In the genomic region with DNA sequence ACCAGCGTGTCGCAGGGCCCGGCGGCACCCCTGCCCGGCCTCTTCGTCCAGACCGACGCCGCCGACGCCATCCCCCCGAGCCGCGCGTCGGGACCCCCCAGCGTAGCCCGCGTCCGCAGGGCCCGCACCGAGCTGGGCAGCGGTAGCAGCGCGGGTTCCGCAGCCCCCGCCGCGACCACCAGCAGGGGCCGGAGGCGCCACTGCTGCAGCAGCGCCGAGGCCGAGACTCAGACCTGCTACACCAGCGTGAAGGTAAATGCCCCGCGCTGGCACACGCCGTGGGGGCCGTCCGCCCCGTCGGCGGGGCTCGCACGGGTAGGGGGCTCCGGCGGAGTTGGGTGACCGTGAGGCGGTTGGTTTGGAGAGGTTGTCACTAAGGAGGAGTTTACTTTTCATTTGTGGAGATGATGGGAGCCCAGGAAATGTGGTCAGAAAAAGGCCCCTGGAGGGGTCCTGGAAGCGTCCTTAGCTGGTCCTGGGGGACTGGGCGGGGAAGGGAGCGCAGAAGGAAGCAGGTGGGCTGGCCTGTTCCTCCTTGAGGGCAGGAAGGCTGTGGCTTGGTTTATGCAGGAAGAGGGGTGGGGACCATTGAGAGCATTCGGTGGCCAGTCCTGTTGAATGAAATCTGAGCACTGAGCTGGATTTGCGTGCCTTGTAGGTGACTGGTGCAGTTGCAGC, we compare ENCODE assay signal across 1 cellular context.
TF ChIP-seq lines count a peak whose summit lies in the region.

No MANE protein-coding gene starts in this region.

TF ChIP-seq in HEK293, 187 proteins besides CTCF, POLR2A, EP300 and RAD21 (continued from another document and continues in another):
- TF ChIP-seq HOXC10 (CRISPR knock-in tag; IDR thresholded peaks at IDR 0.05), result no peak
- TF ChIP-seq ZNF426 (tag by site-specific recombination; IDR thresholded peaks at IDR 0.05), result no peak
- no peak for TF ChIP-seq ZNF785 (tag by site-specific recombination; IDR thresholded peaks at IDR 0.05)
- TF ChIP-seq KLF17 (tag by site-specific recombination; IDR thresholded peaks at IDR 0.05), result peak; percentile 35; the same call in 1 of the 2 replicates
- TF ChIP-seq ZNF654 (tag by site-specific recombination; IDR thresholded peaks at IDR 0.05; ENCODE audit: low read depth), result no peak
- TF ChIP-seq PRDM1 (tag by site-specific recombination; IDR thresholded peaks at IDR 0.05), result no peak
- TF ChIP-seq ZNF214 (tag by site-specific recombination; IDR thresholded peaks at IDR 0.05; ENCODE audit: borderline replicate concordance), result no peak
- TF ChIP-seq ZNF707 (tag by site-specific recombination; IDR thresholded peaks at IDR 0.05), result no peak
- no peak for TF ChIP-seq ZNF202 (tag by site-specific recombination; IDR thresholded peaks at IDR 0.05; ENCODE audit: borderline replicate concordance)
- TF ChIP-seq ZNF2 (tag by site-specific recombination; IDR thresholded peaks at IDR 0.05), result 0 out of 2 replicates have a peak, but pooled peaks have one; percentile 24
- no peak for TF ChIP-seq ZNF23 (tag by site-specific recombination; IDR thresholded peaks at IDR 0.05; ENCODE audit: borderline replicate concordance)
- TF ChIP-seq ZNF341 (tag by site-specific recombination; IDR thresholded peaks at IDR 0.05; ENCODE audit: low read depth), result no peak
- TF ChIP-seq ZNF529 (tag by site-specific recombination; IDR thresholded peaks at IDR 0.05; ENCODE audit: insufficient replicate concordance), result no peak
- no peak for TF ChIP-seq ZNF555 (tag by site-specific recombination; conservative IDR thresholded peaks at IDR 0.05)
- TF ChIP-seq ZNF335 (tag by site-specific recombination; conservative IDR thresholded peaks at IDR 0.05), result peak; percentile 89
- TF ChIP-seq ZNF211 (tag by site-specific recombination; IDR thresholded peaks at IDR 0.05; ENCODE audit: low read depth), result no peak
- peak; percentile 95 for TF ChIP-seq ZNF777 (tag by site-specific recombination; IDR thresholded peaks at IDR 0.05; ENCODE audit: borderline replicate concordance)
- 0 out of 2 replicates have a peak, but pooled peaks have one; percentile 13 for TF ChIP-seq ZSCAN30 (tag by site-specific recombination; IDR thresholded peaks at IDR 0.05)
- peak; percentile 40; the same call in 1 of the 2 replicates for TF ChIP-seq KLF8 (tag by site-specific recombination; IDR thresholded peaks at IDR 0.05)
- peak; percentile 85 for TF ChIP-seq ZIC2 (tag by site-specific recombination; IDR thresholded peaks at IDR 0.05)
- TF ChIP-seq ZSCAN23 (tag by site-specific recombination; IDR thresholded peaks at IDR 0.05), result no peak
- TF ChIP-seq ZNF10 (tag by site-specific recombination; IDR thresholded peaks at IDR 0.05), result peak; percentile 26; the same call in 1 of the 2 replicates
- TF ChIP-seq SP2 (tag by site-specific recombination; IDR thresholded peaks at IDR 0.05), result peak; percentile 74
- no peak for TF ChIP-seq SP7 (tag by site-specific recombination; IDR thresholded peaks at IDR 0.05)
- TF ChIP-seq, protein P1, sequence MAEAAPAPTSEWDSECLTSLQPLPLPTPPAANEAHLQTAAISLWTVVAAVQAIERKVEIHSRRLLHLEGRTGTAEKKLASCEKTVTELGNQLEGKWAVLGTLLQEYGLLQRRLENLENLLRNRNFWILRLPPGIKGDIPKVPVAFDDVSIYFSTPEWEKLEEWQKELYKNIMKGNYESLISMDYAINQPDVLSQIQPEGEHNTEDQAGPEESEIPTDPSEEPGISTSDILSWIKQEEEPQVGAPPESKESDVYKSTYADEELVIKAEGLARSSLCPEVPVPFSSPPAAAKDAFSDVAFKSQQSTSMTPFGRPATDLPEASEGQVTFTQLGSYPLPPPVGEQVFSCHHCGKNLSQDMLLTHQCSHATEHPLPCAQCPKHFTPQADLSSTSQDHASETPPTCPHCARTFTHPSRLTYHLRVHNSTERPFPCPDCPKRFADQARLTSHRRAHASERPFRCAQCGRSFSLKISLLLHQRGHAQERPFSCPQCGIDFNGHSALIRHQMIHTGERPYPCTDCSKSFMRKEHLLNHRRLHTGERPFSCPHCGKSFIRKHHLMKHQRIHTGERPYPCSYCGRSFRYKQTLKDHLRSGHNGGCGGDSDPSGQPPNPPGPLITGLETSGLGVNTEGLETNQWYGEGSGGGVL (tag by site-specific recombination; IDR thresholded peaks at IDR 0.05), result peak; percentile 67; the same call in 1 of the 2 replicates
- TF ChIP-seq ZNF433 (tag by site-specific recombination; IDR thresholded peaks at IDR 0.05; ENCODE audit: low read depth), result no peak
- TF ChIP-seq SCRT2 (tag by site-specific recombination; IDR thresholded peaks at IDR 0.05), result peak; percentile 94
- TF ChIP-seq, protein P2, sequence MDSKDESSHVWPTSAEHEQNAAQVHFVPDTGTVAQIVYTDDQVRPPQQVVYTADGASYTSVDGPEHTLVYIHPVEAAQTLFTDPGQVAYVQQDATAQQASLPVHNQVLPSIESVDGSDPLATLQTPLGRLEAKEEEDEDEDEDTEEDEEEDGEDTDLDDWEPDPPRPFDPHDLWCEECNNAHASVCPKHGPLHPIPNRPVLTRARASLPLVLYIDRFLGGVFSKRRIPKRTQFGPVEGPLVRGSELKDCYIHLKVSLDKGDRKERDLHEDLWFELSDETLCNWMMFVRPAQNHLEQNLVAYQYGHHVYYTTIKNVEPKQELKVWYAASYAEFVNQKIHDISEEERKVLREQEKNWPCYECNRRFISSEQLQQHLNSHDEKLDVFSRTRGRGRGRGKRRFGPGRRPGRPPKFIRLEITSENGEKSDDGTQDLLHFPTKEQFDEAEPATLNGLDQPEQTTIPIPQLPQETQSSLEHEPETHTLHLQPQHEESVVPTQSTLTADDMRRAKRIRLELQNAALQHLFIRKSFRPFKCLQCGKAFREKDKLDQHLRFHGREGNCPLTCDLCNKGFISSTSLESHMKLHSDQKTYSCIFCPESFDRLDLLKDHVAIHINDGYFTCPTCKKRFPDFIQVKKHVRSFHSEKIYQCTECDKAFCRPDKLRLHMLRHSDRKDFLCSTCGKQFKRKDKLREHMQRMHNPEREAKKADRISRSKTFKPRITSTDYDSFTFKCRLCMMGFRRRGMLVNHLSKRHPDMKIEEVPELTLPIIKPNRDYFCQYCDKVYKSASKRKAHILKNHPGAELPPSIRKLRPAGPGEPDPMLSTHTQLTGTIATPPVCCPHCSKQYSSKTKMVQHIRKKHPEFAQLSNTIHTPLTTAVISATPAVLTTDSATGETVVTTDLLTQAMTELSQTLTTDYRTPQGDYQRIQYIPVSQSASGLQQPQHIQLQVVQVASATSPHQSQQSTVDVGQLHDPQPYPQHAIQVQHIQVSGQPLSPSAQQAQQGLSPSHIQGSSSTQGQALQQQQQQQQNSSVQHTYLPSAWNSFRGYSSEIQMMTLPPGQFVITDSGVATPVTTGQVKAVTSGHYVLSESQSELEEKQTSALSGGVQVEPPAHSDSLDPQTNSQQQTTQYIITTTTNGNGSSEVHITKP (tag by site-specific recombination; IDR thresholded peaks at IDR 0.05), result peak; percentile 84
- TF ChIP-seq ZBTB48 (tag by site-specific recombination; IDR thresholded peaks at IDR 0.05), result no peak
- no peak for TF ChIP-seq ZNF184 (tag by site-specific recombination; IDR thresholded peaks at IDR 0.05)
- TF ChIP-seq ZNF140 (tag by site-specific recombination; IDR thresholded peaks at IDR 0.05), result no peak
- no peak for TF ChIP-seq YY2 (tag by site-specific recombination; IDR thresholded peaks at IDR 0.05)
- peak; percentile 48 for TF ChIP-seq GLIS1 (tag by site-specific recombination; IDR thresholded peaks at IDR 0.05)
- no peak for TF ChIP-seq ZNF416 (tag by site-specific recombination; IDR thresholded peaks at IDR 0.05)
- TF ChIP-seq BCL11A (tag by site-specific recombination; IDR thresholded peaks at IDR 0.05; ENCODE audit: low read depth), result no peak
- TF ChIP-seq ZBTB26 (tag by site-specific recombination; optimal IDR thresholded peaks at IDR 0.05), result peak; percentile 49
- no peak for TF ChIP-seq ZNF24 (tag by site-specific recombination; IDR thresholded peaks at IDR 0.05)
- TF ChIP-seq ZNF221 (tag by site-specific recombination; IDR thresholded peaks at IDR 0.05; ENCODE audit: borderline replicate concordance), result no peak
- TF ChIP-seq, protein P3, sequence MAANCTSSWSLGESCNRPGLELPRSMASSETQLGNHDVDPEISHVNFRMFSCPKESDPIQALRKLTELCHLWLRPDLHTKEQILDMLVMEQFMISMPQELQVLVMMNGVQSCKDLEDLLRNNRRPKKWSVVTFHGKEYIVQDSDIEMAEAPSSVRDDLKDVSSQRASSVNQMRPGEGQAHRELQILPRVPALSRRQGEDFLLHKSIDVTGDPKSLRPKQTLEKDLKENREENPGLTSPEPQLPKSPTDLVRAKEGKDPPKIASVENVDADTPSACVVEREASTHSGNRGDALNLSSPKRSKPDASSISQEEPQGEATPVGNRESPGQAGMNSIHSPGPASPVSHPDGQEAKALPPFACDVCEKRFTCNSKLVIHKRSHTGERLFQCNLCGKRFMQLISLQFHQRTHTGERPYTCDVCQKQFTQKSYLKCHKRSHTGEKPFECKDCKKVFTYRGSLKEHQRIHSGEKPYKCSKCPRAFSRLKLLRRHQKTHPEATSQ (tag by site-specific recombination; IDR thresholded peaks at IDR 0.05), result no peak
- TF ChIP-seq IKZF3 (tag by site-specific recombination; IDR thresholded peaks at IDR 0.05), result peak; percentile 19; the same call in 1 of the 2 replicates
- peak; percentile 79 for TF ChIP-seq GLIS2 (tag by site-specific recombination; IDR thresholded peaks at IDR 0.05)
- TF ChIP-seq ZEB2 (tag by site-specific recombination; IDR thresholded peaks at IDR 0.05), result 0 out of 2 replicates have a peak, but pooled peaks have one; percentile 47
- TF ChIP-seq ZNF629 (tag by site-specific recombination; IDR thresholded peaks at IDR 0.05), result no peak
- no peak for TF ChIP-seq REPIN1 (tag by site-specific recombination; IDR thresholded peaks at IDR 0.05; ENCODE audit: low read depth)
- peak; percentile 18; the same call in 1 of the 2 replicates for TF ChIP-seq BCL11B (tag by site-specific recombination; IDR thresholded peaks at IDR 0.05; ENCODE audit: low read depth)
- peak; percentile 15; the same call in 1 of the 2 replicates for TF ChIP-seq KLF9 (tag by site-specific recombination; IDR thresholded peaks at IDR 0.05; ENCODE audit: low read depth)
- TF ChIP-seq ZNF561 (tag by site-specific recombination; IDR thresholded peaks at IDR 0.05; ENCODE audit: borderline replicate concordance), result peak; percentile 78; the same call in 1 of the 2 replicates
- TF ChIP-seq PBX3 (CRISPR knock-in tag; IDR thresholded peaks at IDR 0.05), result 0 out of 2 replicates have a peak, but pooled peaks have one; percentile 44
- TF ChIP-seq PRDM2 (tag by site-specific recombination; IDR thresholded peaks at IDR 0.05; ENCODE audit: borderline replicate concordance), result no peak
